In the genomic region with DNA sequence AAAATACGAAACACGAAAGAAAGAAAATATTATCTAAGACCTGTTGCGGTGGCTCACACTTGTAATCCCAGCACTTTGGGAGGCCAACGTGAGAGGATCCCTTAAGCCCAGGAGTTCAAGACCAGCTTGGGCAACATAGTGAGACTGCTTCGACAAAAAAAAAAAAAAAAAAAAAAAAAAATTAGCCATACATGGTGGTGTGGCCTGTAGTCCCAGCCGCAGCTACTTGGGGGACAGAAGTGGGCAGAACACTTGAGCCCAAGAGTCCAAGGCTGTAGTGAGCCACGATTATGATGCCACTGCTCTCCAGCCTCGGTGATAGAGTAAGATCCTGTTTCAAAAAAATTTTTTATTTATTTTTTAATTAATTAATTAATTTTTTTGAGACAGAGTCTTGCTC, we compare ENCODE assay signal across 12 cellular contexts. TPM values are rescaled to one million over a fixed set of nuclear protein-coding genes. Genes with fewer than 3 reads are reported as not detected.
A peak's percentile ranks its signal among the peaks of the same experiment; 100 is the strongest.
DNase-seq lines count a peak whose midpoint lies in the region; ATAC-seq and TF ChIP-seq lines count a peak whose summit lies in the region.
"Had no signal": no experiment of that assay in that cellular context is flagged by ENCODE, and none has a peak within 500 bp of the region (broad histone marks: within the 10 kb centered on the region; RNA-seq: fewer than 3 reads in every experiment).

No MANE protein-coding gene starts in this region.

- CTCF ChIA-PET in CD4-positive, alpha-beta memory T cell (lab: Charles Lee; ENCODE audit: partially characterized antibody): interaction anchor here (0.8 to 11.0 kb wide), 20 partner anchors 8 to 310 kb away, joined by 3 to 169 read pairs (median 4); partner anchors contain the start of genes CREB3L4, DENND4B, JTB and SLC39A1
- CTCF ChIA-PET in T-cell (lab: Charles Lee): interaction anchor here (0.7 to 2.2 kb wide), 11 partner anchors 10 to 354 kb away, joined by 3 to 14 read pairs (median 6); partner anchors contain the start of genes CHTOP (in 1 of the 2), ILF2 (in 1 of the 2) and JTB (in 1 of the 2)

- H3K36me3 Mint-ChIP-seq in CD4-positive, alpha-beta memory T cell: peaks cover 14 to 20% of the 10 kb centered on the region in 2 donors
- peaks cover 17% of the 10 kb centered on the region for H3K36me3 Mint-ChIP-seq in T-cell
- peaks cover 35% of the 10 kb centered on the region for H3K36me3 Mint-ChIP-seq in endothelial cell (ENCODE audit: low read depth, unreplicated experiment)
- H3K36me3 Mint-ChIP-seq in endodermal cell (ENCODE audit: low read depth): peaks cover 26% of the 10 kb centered on the region

- no peaks in the 10 kb centered on the region for H3K9me3 ChIP-seq in CD4-positive, alpha-beta memory T cell (ENCODE audit: control insufficient read depth in 1 of 2, low read length in 2 of 2)
- no peaks in the 10 kb centered on the region for H3K9me3 ChIP-seq in endodermal cell (ENCODE audit: control insufficient read depth, low read length)

- peak overlapping the region; percentile 85; the same call in 1 of the 2 replicates for H3K27ac ChIP-seq in ACC112 (ENCODE audit: low read depth, low read length)
- no peak overlapping the region for H3K27ac ChIP-seq in CD4-positive, alpha-beta memory T cell (ENCODE audit: low read depth, low read length)
- no peak overlapping the region for H3K27ac ChIP-seq in endodermal cell (ENCODE audit: low read depth, low read length)

- POLR2A ChIA-PET in CD4-positive, alpha-beta memory T cell (lab: Charles Lee; ENCODE audit: partially characterized antibody): interaction anchor here (0.6 to 8.0 kb wide), 10 partner anchors 12 to 212 kb away, joined by 3 to 164 read pairs (median 7); partner anchors contain the start of genes CREB3L4, DENND4B, GATAD2B and JTB
- POLR2A ChIA-PET in T-cell (lab: Charles Lee): interaction anchor here (0.6 kb wide), 2 partner anchors 11 to 182 kb away, joined by 3 to 13 read pairs; no protein-coding TSS in a partner anchor

- H3K4me1 ChIP-seq in ACC112 (ENCODE audit: control insufficient read depth, insufficient read depth, low read length, unreplicated experiment): peaks cover 21% of the 10 kb centered on the region
- peaks cover 25% of the 10 kb centered on the region for H3K4me1 ChIP-seq in CD4-positive, alpha-beta memory T cell (ENCODE audit: insufficient read depth, low read length)
- H3K4me1 ChIP-seq in endodermal cell (ENCODE audit: control insufficient read depth, insufficient read depth, low read length): no peaks in the 10 kb centered on the region

- H3K27me3 ChIP-seq in ACC112 (ENCODE audit: insufficient read depth, low read length) (no peaks in the 10 kb centered on the region), endodermal cell (ENCODE audit: control insufficient read depth, insufficient read depth, low read length, poor library complexity, severe bottlenecking) (no peaks in the 10 kb centered on the region)
- H3K27me3 ChIP-seq in CD4-positive, alpha-beta memory T cell (ENCODE audit: insufficient read depth, low read length): no peaks in the 10 kb centered on the region

- H3K4me3 Mint-ChIP-seq in CD4-positive, alpha-beta memory T cell: no peak overlapping the region
- H3K4me3 Mint-ChIP-seq in T-cell: peak overlapping the region in 1 of 3 donors; percentile 69
- no peak overlapping the region for H3K4me3 Mint-ChIP-seq in endothelial cell (ENCODE audit: unreplicated experiment)
- H3K4me3 Mint-ChIP-seq in endodermal cell: no peak overlapping the region

- peaks cover 4 to 5% of the 10 kb centered on the region in 2 donors for H3K27me3 Mint-ChIP-seq in CD4-positive, alpha-beta memory T cell
- H3K27me3 Mint-ChIP-seq in T-cell (peaks cover 9 to 16% of the 10 kb centered on the region in 2 donors), endothelial cell (ENCODE audit: unreplicated experiment) (peaks cover 16% of the 10 kb centered on the region), endodermal cell (ENCODE audit: insufficient read depth) (no peaks in the 10 kb centered on the region)

- DNase-seq in CD4-positive, alpha-beta memory T cell: no peak
- DNase-seq in T-cell (no peak), endothelial cell (ENCODE audit: low spot score) (no peak), endodermal cell (no peak), superior temporal gyrus (ENCODE audit: extremely low spot score) (no peak)
- DNase-seq: CD4-positive, alpha-beta T cell; NCI-H446; stimulated activated CD4-positive, alpha-beta T cell treated with anti-CD3 and anti-CD28 coated beads, Interleukin-2, amount 100 ng/mL, for 48 hours; T-helper 9 cell had no signal

- no peak overlapping the region for H2AFZ ChIP-seq in ACC112 (ENCODE audit: low read length, unreplicated experiment)

- H3K27ac Mint-ChIP-seq in CD4-positive, alpha-beta memory T cell: peak overlapping the region in 4 of 7 donors; percentile 35 to 88 (median 66)
- H3K27ac Mint-ChIP-seq in T-cell (peak overlapping the region; percentile 84 to 90), endothelial cell (ENCODE audit: unreplicated experiment) (peak overlapping the region; percentile 70), endodermal cell (no peak overlapping the region)

- H3K4me3 ChIP-seq in ACC112 (ENCODE audit: low read depth, low read length) (no peak overlapping the region), endodermal cell (ENCODE audit: low read length) (no peak overlapping the region)
- H3K4me3 ChIP-seq in CD4-positive, alpha-beta memory T cell (ENCODE audit: low read length in 2 of 2): no peak overlapping the region

- H3K79me2 ChIP-seq in ACC112 (ENCODE audit: control insufficient read depth, insufficient read depth, low read length, unreplicated experiment): peaks cover 51% of the 10 kb centered on the region

- peaks cover 0 to 3% (median 0%) of the 10 kb centered on the region in 8 donors for H3K9me3 Mint-ChIP-seq in CD4-positive, alpha-beta memory T cell
- H3K9me3 Mint-ChIP-seq in T-cell (no peaks in the 10 kb centered on the region), endothelial cell (ENCODE audit: unreplicated experiment) (no peaks in the 10 kb centered on the region), endodermal cell (no peaks in the 10 kb centered on the region)
- H3K9me3 Mint-ChIP-seq: CD4-positive, alpha-beta T cell had no signal

- ATAC-seq in T-cell (replicated peaks in 1 of 4) (no peak), HG02588 (IDR thresholded peaks at IDR 0.05; ENCODE audit: unreplicated experiment) (no peak), GM21529 (IDR thresholded peaks at IDR 0.05; ENCODE audit: unreplicated experiment) (no peak)

- H3K36me3 ChIP-seq in ACC112 (ENCODE audit: insufficient read depth, low read length) (peaks cover 25% of the 10 kb centered on the region), endodermal cell (ENCODE audit: control insufficient read depth, insufficient read depth, low read length) (peaks cover 27% of the 10 kb centered on the region)
- H3K36me3 ChIP-seq in CD4-positive, alpha-beta memory T cell (ENCODE audit: insufficient read depth, low read length): peaks cover 12% of the 10 kb centered on the region

- intact Hi-C loops in CD4-positive, alpha-beta memory T cell (cut with micrococcal nuclease): loop anchor here (2.0 kb wide), 3 partner anchors 29 to 477 kb away; partner anchors contain the start of genes CRTC2 and GATAD2B

- WGBS in endodermal cell (ENCODE audit: insufficient coverage in 1 of 2, insufficient read length in 1 of 2), 2 experiments: 91 to 98% methylated on average over 6 to 7 of the region's 8 CpGs

- TF ChIP-seq CTCF in endothelial cell (IDR thresholded peaks at IDR 0.05; ENCODE audit: unreplicated experiment): no peak
- TF ChIP-seq CTCF in endodermal cell (conservative IDR thresholded peaks at IDR 0.05): no peak

- H3K4me1 Mint-ChIP-seq in CD4-positive, alpha-beta memory T cell: peaks cover 17 to 34% (median 27%) of the 10 kb centered on the region in 4 donors
- H3K4me1 Mint-ChIP-seq in T-cell: peaks cover 39 to 50% (median 45%) of the 10 kb centered on the region in 3 donors
- peaks cover 38% of the 10 kb centered on the region for H3K4me1 Mint-ChIP-seq in endothelial cell (ENCODE audit: unreplicated experiment)
- peaks cover 20% of the 10 kb centered on the region for H3K4me1 Mint-ChIP-seq in endodermal cell

- no peak overlapping the region for H3K9ac ChIP-seq in endodermal cell (ENCODE audit: extremely low read depth, low read length, poor library complexity, severe bottlenecking)

RNA-seq across cellular contexts. Expression of gene RAB13, which starts 1.5 kb away (rescaled TPM):
- under 1 TPM in 1 of 2 experiments, not detected in 1; 0.47 TPM for total RNA-seq in CD4-positive, alpha-beta memory T cell
- not detected for polyA plus RNA-seq in CD4-positive, alpha-beta memory T cell
- total RNA-seq in T-cell: 1 to 10 TPM in 4 of 5 donors, under 1 TPM in 1; 0.91 to 3.6 (median 2.6) TPM
- 419 TPM for total RNA-seq in endothelial cell (ENCODE audit: unreplicated experiment)
- 10 to 100 TPM; 80.3 to 97.1 TPM for total RNA-seq in endodermal cell
- polyA plus RNA-seq in endodermal cell (2013, experiment 1 of 2): 83.7 TPM
- polyA plus RNA-seq in endodermal cell (2013, experiment 2 of 2): 82.5 TPM

RNA-seq across cellular contexts. Expression of gene RPS27, which starts 2.9 kb away (rescaled TPM):
- 1,000 to 10,000 TPM; 6,785 to 7,292 TPM for total RNA-seq in CD4-positive, alpha-beta memory T cell
- polyA plus RNA-seq in CD4-positive, alpha-beta memory T cell: over 10,000 TPM; 16,816 to 21,324 TPM
- total RNA-seq in T-cell (1,000 to 10,000 TPM; 4,147 to 5,898 (median 5,716) TPM), endothelial cell (ENCODE audit: unreplicated experiment) (2,665 TPM), endodermal cell (1,000 to 10,000 TPM; 1,800 to 2,084 TPM)
- 7,314 TPM for polyA plus RNA-seq in endodermal cell (2013, experiment 1 of 2)
- polyA plus RNA-seq in endodermal cell (2013, experiment 2 of 2): 7,010 TPM

RNA-seq across cellular contexts. Expression of gene JTB, which starts 10.1 kb away (rescaled TPM):
- 100 to 1,000 TPM; 121 to 130 TPM for total RNA-seq in CD4-positive, alpha-beta memory T cell
- 100 to 1,000 TPM; 283 to 445 TPM for polyA plus RNA-seq in CD4-positive, alpha-beta memory T cell
- 100 to 1,000 TPM in 3 of 5 donors, 10 to 100 TPM in 2; 90.4 to 137 (median 129) TPM for total RNA-seq in T-cell
- total RNA-seq in endothelial cell (ENCODE audit: unreplicated experiment): 58.7 TPM
- total RNA-seq in endodermal cell: 10 to 100 TPM; 63.6 to 72.8 TPM
- 79.1 TPM for polyA plus RNA-seq in endodermal cell (2013, experiment 1 of 2)
- 74.1 TPM for polyA plus RNA-seq in endodermal cell (2013, experiment 2 of 2)

RNA-seq across cellular contexts. Expression of gene CREB3L4, which starts 19.9 kb away (rescaled TPM):
- total RNA-seq in CD4-positive, alpha-beta memory T cell: 1 to 10 TPM; 7.4 to 9.8 TPM
- polyA plus RNA-seq in CD4-positive, alpha-beta memory T cell: 1 to 10 TPM; 1.2 to 5.2 TPM
- total RNA-seq in T-cell (1 to 10 TPM; 3.3 to 9.0 (median 6.3) TPM), endothelial cell (ENCODE audit: unreplicated experiment) (13.2 TPM), endodermal cell (10 to 100 TPM; 15.6 to 23.9 TPM)
- polyA plus RNA-seq in endodermal cell (2013, experiment 1 of 2): 24.4 TPM
- polyA plus RNA-seq in endodermal cell (2013, experiment 2 of 2): 22.3 TPM

RNA-seq across cellular contexts. Expression of gene SLC39A1, which starts 24.3 kb away (rescaled TPM):
- 10 to 100 TPM; 21.6 to 21.9 TPM for total RNA-seq in CD4-positive, alpha-beta memory T cell
- 10 to 100 TPM; 36.3 to 47.3 TPM for polyA plus RNA-seq in CD4-positive, alpha-beta memory T cell
- total RNA-seq in T-cell (10 to 100 TPM; 15.1 to 22.0 (median 16.4) TPM), endothelial cell (ENCODE audit: unreplicated experiment) (136 TPM), endodermal cell (100 to 1,000 TPM; 129 to 154 TPM)
- polyA plus RNA-seq in endodermal cell (2013, experiment 1 of 2): 97.1 TPM
- 96.8 TPM for polyA plus RNA-seq in endodermal cell (2013, experiment 2 of 2)

Comparison
In these comparisons a context has a peak if more than half of its experiments do, and no peak if none do; other contexts are left out.
1. RNA of gene RAB13, which starts 1.5 kb away (total RNA-seq): 419 TPM in endothelial cell (single experiment) and 80.3 to 97.1 TPM in endodermal cell; 0.91 to 3.6 TPM in T-cell and 0.47 TPM in CD4-positive, alpha-beta memory T cell; every median in the first group is over 10 times any median in the second.